In the genomic region with DNA sequence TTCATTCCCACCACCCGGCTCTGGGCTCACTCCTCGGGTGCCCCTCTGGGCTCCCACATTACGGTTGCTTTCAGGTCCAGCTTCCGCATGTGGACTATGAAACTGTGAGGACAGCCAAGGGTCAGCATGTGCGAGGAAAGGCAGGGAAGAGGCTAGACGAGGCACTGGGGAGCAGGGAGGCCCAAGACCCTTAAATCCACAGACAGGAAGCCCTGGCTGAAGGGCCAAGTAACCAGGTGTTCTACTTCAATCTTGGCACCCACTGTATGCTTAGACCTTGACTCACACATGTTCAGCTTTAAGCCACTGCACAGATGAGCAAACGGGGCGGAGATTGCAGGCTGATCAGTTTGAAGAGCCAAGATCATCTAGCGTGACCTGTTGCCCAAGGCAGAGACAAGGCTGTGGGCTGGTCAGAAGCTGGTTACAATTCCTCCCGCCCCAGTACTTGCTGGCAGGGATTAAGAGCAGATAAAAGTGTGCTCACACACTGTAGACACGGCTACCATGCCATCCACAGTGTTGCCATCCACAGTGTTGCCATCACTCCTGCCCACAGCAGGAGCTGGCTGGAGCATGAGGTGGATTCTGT, we compare ENCODE assay signal across 12 cellular contexts. TPM values are rescaled to one million over a fixed set of nuclear protein-coding genes. Genes with fewer than 3 reads are reported as not detected.
A peak's percentile ranks its signal among the peaks of the same experiment; 100 is the strongest.
DNase-seq lines count a peak whose midpoint lies in the region; ATAC-seq and TF ChIP-seq lines count a peak whose summit lies in the region.
"Had no signal": no experiment of that assay in that cellular context is flagged by ENCODE, and none has a peak within 500 bp of the region (broad histone marks: within the 10 kb centered on the region; RNA-seq: fewer than 3 reads in every experiment).

Gene CES4A (plus strand): TSS at position 393 of the 592 bp plus-strand sequence. CDS start 184 bp downstream, at position 577.

- CTCF ChIA-PET in activated naive CD4-positive, alpha-beta T cell treated with anti-CD3 and anti-CD28 coated beads for 36 hours (lab: Charles Lee): interaction anchor here (1.0 to 1.6 kb wide), 3 partner anchors 10 to 169 kb away, joined by 3 read pairs; no protein-coding TSS in a partner anchor

- no peaks in the 10 kb centered on the region for H3K36me3 Mint-ChIP-seq in activated naive CD4-positive, alpha-beta T cell treated with anti-CD3 and anti-CD28 coated beads for 36 hours (ENCODE audit: low read depth)
- H3K36me3 Mint-ChIP-seq in activated naive CD8-positive, alpha-beta T cell treated with anti-CD3 and anti-CD28 coated beads, Interleukin-2, amount 50 U/mL, for 24 hours (ENCODE audit: low read depth): peaks cover 4% of the 10 kb centered on the region

- peak within 1 kb of the TSS; percentile 44 to 79 (median 59) for H3K27ac ChIP-seq in thyroid gland

- H3K9me3 ChIP-seq in thyroid gland: no peaks in the 10 kb centered on the region

- peak in 1 of 2 donors; percentile 48 for TF ChIP-seq POLR2A in thyroid gland (IDR thresholded peaks at IDR 0.05)

- 46 to 62% methylated on average over 11 of the region's 11 CpGs for WGBS in thyroid gland, 2 donors

- H3K4me3 Mint-ChIP-seq in activated naive CD4-positive, alpha-beta T cell treated with anti-CD3 and anti-CD28 coated beads for 36 hours: no peak within 1 kb of the TSS
- no peak within 1 kb of the TSS for H3K4me3 Mint-ChIP-seq in activated naive CD8-positive, alpha-beta T cell treated with anti-CD3 and anti-CD28 coated beads, Interleukin-2, amount 50 U/mL, for 24 hours

- H3K27me3 ChIP-seq in kidney epithelial cell (ENCODE audit: control insufficient read depth, insufficient read depth, low read length) (no peaks in the 10 kb centered on the region), thyroid gland (no peaks in the 10 kb centered on the region)

- peaks cover 5 to 12% of the 10 kb centered on the region in 2 donors for H3K4me1 ChIP-seq in thyroid gland

- intact Hi-C loops in activated naive CD4-positive, alpha-beta T cell treated with anti-CD3 and anti-CD28 coated beads for 36 hours (cut with micrococcal nuclease): no loop called here
- intact Hi-C loops in thyroid gland (cut with DNase I): no loop called here

- H3K27ac Mint-ChIP-seq in activated naive CD4-positive, alpha-beta T cell treated with anti-CD3 and anti-CD28 coated beads for 36 hours: peak within 1 kb of the TSS; percentile 21
- H3K27ac Mint-ChIP-seq in activated naive CD8-positive, alpha-beta T cell treated with anti-CD3 and anti-CD28 coated beads, Interleukin-2, amount 50 U/mL, for 24 hours: peak within 1 kb of the TSS; percentile 42

- H3K4me3 ChIP-seq in kidney epithelial cell (ENCODE audit: low read depth, low read length) (no peak within 1 kb of the TSS), thyroid gland (replicated peaks in 1 of 3) (no peak within 1 kb of the TSS)

- DNase-seq in activated naive CD4-positive, alpha-beta T cell treated with anti-CD3 and anti-CD28 coated beads for 36 hours: no peak
- no peak for DNase-seq in activated naive CD4-positive, alpha-beta T cell (lab: John Stamatoyannopoulos, UW)
- DNase-seq in activated naive CD8-positive, alpha-beta T cell treated with anti-CD3 and anti-CD28 coated beads, Interleukin-2, amount 50 U/mL, for 24 hours: no peak
- DNase-seq in kidney epithelial cell (ENCODE audit: low read depth): peak; percentile 90
- peak; percentile 94 for DNase-seq in thyroid gland
- no peak for DNase-seq in cerebellar nuclear complex (lab: John Stamatoyannopoulos, UW)
- DNase-seq in COLO668 (lab: John Stamatoyannopoulos, UW; ENCODE audit: unreplicated experiment): no peak
- DNase-seq in GM10266 (ENCODE audit: extremely low spot score): no peak
- DNase-seq: central memory CD4-positive, alpha-beta T cell; islet precursor cell; NCI-H1092; stimulated activated CD4-positive, alpha-beta T cell treated with anti-CD3 and anti-CD28 coated beads, Interleukin-4, amount 100 ng/mL, for 1 hour had no signal

- H3K36me3 ChIP-seq in kidney epithelial cell (ENCODE audit: control insufficient read depth, insufficient read depth, low read length): no peaks in the 10 kb centered on the region
- no peaks in the 10 kb centered on the region for H3K36me3 ChIP-seq in thyroid gland

- ATAC-seq in activated naive CD8-positive, alpha-beta T cell treated with anti-CD3 and anti-CD28 coated beads, Interleukin-2, amount 50 U/mL, for 24 hours: no peak

- TF ChIP-seq CTCF in kidney epithelial cell (IDR thresholded peaks at IDR 0.05; ENCODE audit: insufficient read depth, low read length, poor library complexity, severe bottlenecking) (no peak), thyroid gland (IDR thresholded peaks at IDR 0.05) (no peak), GM10266 (IDR thresholded peaks at IDR 0.05; ENCODE audit: control insufficient read depth, insufficient read depth, low read depth, missing control alignments) (no peak)

- no peaks in the 10 kb centered on the region for H3K27me3 Mint-ChIP-seq in activated naive CD4-positive, alpha-beta T cell treated with anti-CD3 and anti-CD28 coated beads for 36 hours (ENCODE audit: low read depth)
- H3K27me3 Mint-ChIP-seq in activated naive CD8-positive, alpha-beta T cell treated with anti-CD3 and anti-CD28 coated beads, Interleukin-2, amount 50 U/mL, for 24 hours: no peaks in the 10 kb centered on the region

- no peaks in the 10 kb centered on the region for H3K9me3 Mint-ChIP-seq in activated naive CD4-positive, alpha-beta T cell treated with anti-CD3 and anti-CD28 coated beads for 36 hours
- H3K9me3 Mint-ChIP-seq in activated naive CD8-positive, alpha-beta T cell treated with anti-CD3 and anti-CD28 coated beads, Interleukin-2, amount 50 U/mL, for 24 hours: no peaks in the 10 kb centered on the region

- H3K4me1 Mint-ChIP-seq in activated naive CD4-positive, alpha-beta T cell treated with anti-CD3 and anti-CD28 coated beads for 36 hours (ENCODE audit: low read depth): peaks cover 22% of the 10 kb centered on the region
- peaks cover 32% of the 10 kb centered on the region for H3K4me1 Mint-ChIP-seq in activated naive CD8-positive, alpha-beta T cell treated with anti-CD3 and anti-CD28 coated beads, Interleukin-2, amount 50 U/mL, for 24 hours

RNA-seq across cellular contexts. Expression of gene CES4A, which starts in this region (rescaled TPM):
- 1 to 10 TPM; 4.9 to 5.1 TPM for total RNA-seq in activated naive CD4-positive, alpha-beta T cell treated with anti-CD3 and anti-CD28 coated beads for 36 hours
- 1.3 and 2.3 TPM in 2 replicates for total RNA-seq in kidney epithelial cell
- 10 to 100 TPM; 10.9 to 15.7 (median 12.8) TPM for total RNA-seq in thyroid gland

Comparison
In these comparisons a context has a peak if more than half of its experiments do, and no peak if none do; other contexts are left out.
1. DNase-seq: peak in kidney epithelial cell (single experiment) and thyroid gland (2 of 2); none in activated naive CD4-positive, alpha-beta T cell treated with anti-CD3 and anti-CD28 coated beads for 36 hours (single experiment), activated naive CD4-positive, alpha-beta T cell (0 of 4), activated naive CD8-positive, alpha-beta T cell treated with anti-CD3 and anti-CD28 coated beads, Interleukin-2, amount 50 U/mL, for 24 hours (single experiment), cerebellar nuclear complex (0 of 2), COLO668 (single experiment) and GM10266 (single experiment).